11 cellular contexts compared by ENCODE assay signal in the genomic region with DNA sequence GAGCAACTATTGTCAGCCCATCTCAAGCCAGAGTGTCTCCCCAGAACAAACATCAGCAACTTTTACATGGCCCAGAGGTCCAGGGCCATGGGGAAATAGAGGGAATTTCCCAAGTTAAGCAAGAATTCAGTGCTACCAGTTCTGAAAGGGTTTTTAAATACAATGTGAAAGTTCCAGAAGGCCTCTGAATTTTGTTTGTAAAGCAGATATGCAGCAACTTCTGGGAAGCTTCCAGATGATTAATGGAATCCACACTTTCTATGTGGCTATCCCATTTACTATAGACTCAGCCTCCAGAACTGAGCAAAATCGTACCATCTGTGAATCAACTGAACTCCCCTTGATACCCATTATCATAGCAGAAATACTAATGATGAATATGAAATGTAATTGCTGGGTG.
DNase-seq lines count a peak whose midpoint lies in the region; ATAC-seq and TF ChIP-seq lines count a peak whose summit lies in the region.
"Had no signal": no experiment of that assay in that cellular context is flagged by ENCODE, and none has a peak within 500 bp of the region (broad histone marks: within the 10 kb centered on the region; RNA-seq: fewer than 3 reads in every experiment).

No MANE protein-coding gene starts in this region.

- peak overlapping the region; percentile 31 for H2BK5ac ChIP-seq in IMR-90 (ENCODE audit: low read depth, low read length, poor library complexity, severe bottlenecking)

- POLR2A ChIA-PET in activated CD4-positive, alpha-beta T cell treated with anti-CD3 and anti-CD28 coated beads for 36 hours (lab: Charles Lee) = no interaction called here
- POLR2A ChIA-PET in IMR-90 (lab: Charles Lee; ENCODE audit: unreplicated experiment) = no interaction called here
- POLR2A ChIA-PET in OCI-LY7 (lab: Charles Lee) = no interaction called here

- peaks cover 14% of the 10 kb centered on the region for H3K27me3 Mint-ChIP-seq in activated CD4-positive, alpha-beta T cell treated with anti-CD3 and anti-CD28 coated beads for 36 hours

- no peak overlapping the region for H2AK9ac ChIP-seq in IMR-90 (replicated peaks; ENCODE audit: low read depth, low read length, poor library complexity)

- peak; percentile 33 for ATAC-seq in activated CD4-positive, alpha-beta T cell treated with anti-CD3 and anti-CD28 coated beads for 36 hours
- ATAC-seq in IMR-90 (ENCODE audit: low read depth) = peak; percentile 67

- H3K27me3 ChIP-seq in IMR-90 (ENCODE audit: control insufficient read depth, insufficient read depth, low read length) (no peaks in the 10 kb centered on the region), transverse colon (no peaks in the 10 kb centered on the region)

- H3K9me3 ChIP-seq in IMR-90 (ENCODE audit: control insufficient read depth, insufficient read depth, low read length) (no peaks in the 10 kb centered on the region), transverse colon (no peaks in the 10 kb centered on the region), OCI-LY7 (ENCODE audit: low read length) (no peaks in the 10 kb centered on the region)

- no peak for DNase-seq in activated CD4-positive, alpha-beta T cell treated with anti-CD3 and anti-CD28 coated beads for 36 hours
- DNase-seq in activated CD4-positive, alpha-beta T cell treated with anti-CD3 and anti-CD28 coated beads, Interleukin-2, amount 50 U/mL, for 4 hours = no peak
- DNase-seq in IMR-90 = peak; percentile 92
- DNase-seq in fibroblast of the conjunctiva (ENCODE audit: low read depth) = peak; percentile 80
- DNase-seq in transverse colon = no peak
- no peak for DNase-seq in OCI-LY7 (ENCODE audit: low spot score)
- no peak for DNase-seq in NCI-H2029 treated with DMSO at 0.1 percent for 48 hours (lab: John Stamatoyannopoulos, UW)
- no peak for DNase-seq in SHP77 treated with DMSO at 0.1 percent for 48 hours (lab: John Stamatoyannopoulos, UW)
- DNase-seq: activated naive CD4-positive, alpha-beta T cell treated with anti-CD3 and anti-CD28 coated beads for 36 hours; SIG-M5 had no signal

- H3K4ac ChIP-seq in IMR-90 (ENCODE audit: low read depth, low read length) = peak overlapping the region; percentile 18; the same call in 1 of the 2 replicates

- H3K4me3 Mint-ChIP-seq in activated CD4-positive, alpha-beta T cell treated with anti-CD3 and anti-CD28 coated beads for 36 hours = no peak overlapping the region
- H3K4me3 Mint-ChIP-seq: activated naive CD4-positive, alpha-beta T cell treated with anti-CD3 and anti-CD28 coated beads for 36 hours had no signal

- H3K36me3 ChIP-seq in IMR-90 (ENCODE audit: control insufficient read depth, insufficient read depth, low read length) (no peaks in the 10 kb centered on the region), transverse colon (no peaks in the 10 kb centered on the region), OCI-LY7 (ENCODE audit: insufficient read depth, low read length) (no peaks in the 10 kb centered on the region)

- no peak overlapping the region for H4K5ac ChIP-seq in IMR-90 (ENCODE audit: low read depth, low read length)

- TF ChIP-seq CTCF in IMR-90 (conservative IDR thresholded peaks at IDR 0.05; ENCODE audit: low read depth, low read length) = no peak
- no peak for TF ChIP-seq CTCF in transverse colon (IDR thresholded peaks at IDR 0.05)
- no peak for TF ChIP-seq CTCF in OCI-LY7 (conservative IDR thresholded peaks at IDR 0.05; ENCODE audit: low read length)

- TF ChIP-seq RAD21 in IMR-90 (IDR thresholded peaks at IDR 0.05; ENCODE audit: low read length) = no peak

- 0 out of 2 replicates have a peak overlapping the region, but pooled peaks have one; percentile 0 for H2AK5ac ChIP-seq in IMR-90 (ENCODE audit: low read depth, low read length)

- in situ Hi-C loops in IMR-90 (cut with MboI; ENCODE audit: low sequenced_read_pairs) (no loop called here), transverse colon (cut with MboI; ENCODE audit: low pct_ligation_motif_present in 1 of 4, low pct_unique_long_range_greater_than_20kb in 1 of 4, low sequenced_read_pairs in 3 of 4) (no loop called here)

- H2BK20ac ChIP-seq in IMR-90 (ENCODE audit: low read depth, low read length) = peak overlapping the region; percentile 8; the same call in 1 of the 2 replicates

- H2BK15ac ChIP-seq in IMR-90 (ENCODE audit: low read depth, low read length) = 0 out of 3 replicates have a peak overlapping the region, but pooled peaks have one; percentile 4

- H3K18ac ChIP-seq in IMR-90 (ENCODE audit: low read depth, low read length) = no peak overlapping the region; the same call in 1 of the 2 replicates

- H2BK120ac ChIP-seq in IMR-90 (ENCODE audit: low read depth, low read length) = peak overlapping the region; percentile 15; the same call in 1 of the 2 replicates

- TF ChIP-seq EP300 in transverse colon (IDR thresholded peaks at IDR 0.05; ENCODE audit: low read depth) = no peak

- no peak overlapping the region for H3K27ac ChIP-seq in IMR-90 (ENCODE audit: insufficient read depth, low read length)
- H3K27ac ChIP-seq in transverse colon = peak overlapping the region; percentile 71 to 79 (median 72)
- no peak overlapping the region for H3K27ac ChIP-seq in OCI-LY7 (ENCODE audit: low read depth, low read length, poor library complexity, severe bottlenecking)
- H3K27ac ChIP-seq: 22Rv1 had no signal

- H3K9me1 ChIP-seq in IMR-90 (ENCODE audit: insufficient read depth, low read length) = peaks cover 11% of the 10 kb centered on the region; the same call in 1 of the 2 replicates

- H2AFZ ChIP-seq in IMR-90 (replicated peaks; ENCODE audit: low read length, poor library complexity) (peak overlapping the region; percentile 16), OCI-LY7 (ENCODE audit: low read length) (no peak overlapping the region)

- H3K79me2 ChIP-seq in OCI-LY7 (ENCODE audit: insufficient read depth, low read depth, low read length) = no peaks in the 10 kb centered on the region

- 0 out of 2 replicates have a peak overlapping the region, but pooled peaks have one; percentile 15 for H3K14ac ChIP-seq in IMR-90 (replicated peaks; ENCODE audit: low read depth, low read length)

- H3K79me1 ChIP-seq in IMR-90 (ENCODE audit: low read depth in 1 of 2, low read length in 2 of 2) = no peaks in the 10 kb centered on the region; a peak in 1 of 4 replicates

- dilution Hi-C loops in IMR-90 (cut with HindIII; ENCODE audit: low sequenced_read_pairs, unreplicated experiment) = no loop called here

- H4K91ac ChIP-seq in IMR-90 (ENCODE audit: insufficient read depth, low read depth, low read length) = no peak overlapping the region

- no peak overlapping the region for H3K23ac ChIP-seq in IMR-90 (ENCODE audit: low read depth, low read length)

- H3K4me2 ChIP-seq in IMR-90 (ENCODE audit: low read depth, low read length) (peak overlapping the region; percentile 48; the same call in 1 of the 2 replicates), OCI-LY7 (ENCODE audit: low read length) (no peak overlapping the region)

- no peaks in the 10 kb centered on the region for H3K9me3 Mint-ChIP-seq in activated CD4-positive, alpha-beta T cell treated with anti-CD3 and anti-CD28 coated beads for 36 hours (ENCODE audit: low read depth)

- peaks cover 12% of the 10 kb centered on the region for H3K4me1 ChIP-seq in IMR-90 (ENCODE audit: control insufficient read depth, insufficient read depth, low read length)
- peaks cover 2 to 67% (median 36%) of the 10 kb centered on the region in 4 donors for H3K4me1 ChIP-seq in transverse colon
- no peaks in the 10 kb centered on the region for H3K4me1 ChIP-seq in OCI-LY7 (ENCODE audit: insufficient read depth, low read length, poor library complexity, severe bottlenecking)

- H3K9me2 ChIP-seq in OCI-LY7 (ENCODE audit: insufficient read depth, low read length) = no peaks in the 10 kb centered on the region

- intact Hi-C loops in activated CD4-positive, alpha-beta T cell treated with anti-CD3 and anti-CD28 coated beads for 36 hours (cut with DNase I, micrococcal nuclease) = no loop called here
- intact Hi-C loops in IMR-90 (cut with micrococcal nuclease) (no loop called here), transverse colon (cut with DNase I; ENCODE audit: low total_unique reads) (no loop called here), OCI-LY7 (cut with micrococcal nuclease; ENCODE audit: unreplicated experiment) (no loop called here)

- H3K27ac Mint-ChIP-seq in activated CD4-positive, alpha-beta T cell treated with anti-CD3 and anti-CD28 coated beads for 36 hours = no peak overlapping the region
- H3K27ac Mint-ChIP-seq: activated naive CD4-positive, alpha-beta T cell treated with anti-CD3 and anti-CD28 coated beads for 36 hours had no signal

- H3K56ac ChIP-seq in IMR-90 (ENCODE audit: extremely low read depth, insufficient read depth, low read length) = no peak overlapping the region

- H3K4me1 Mint-ChIP-seq in activated CD4-positive, alpha-beta T cell treated with anti-CD3 and anti-CD28 coated beads for 36 hours = peaks cover 3% of the 10 kb centered on the region

- H3K9ac ChIP-seq in IMR-90 (ENCODE audit: low read depth, low read length) = no peak overlapping the region

- no peaks in the 10 kb centered on the region for H4K20me1 ChIP-seq in IMR-90 (ENCODE audit: insufficient read depth, low read length)
- H4K20me1 ChIP-seq in OCI-LY7 (ENCODE audit: insufficient read depth, low read length) = no peaks in the 10 kb centered on the region

- WGBS in IMR-90 (ENCODE audit: extremely low coverage in 2 of 2, insufficient read length in 1 of 2), 2 experiments = no CpG with 5 or more reads among the region's 1 CpG
- 31 to 56% methylated on average over 1 of the region's 1 CpG for WGBS in transverse colon (ENCODE audit: low coverage in 1 of 2), 2 donors

- H4K8ac ChIP-seq in IMR-90 (ENCODE audit: low read depth in 2 of 2, low read length in 2 of 2) = peak overlapping the region; percentile 22 to 48; a peak in 1 of 4 replicates

- H3K4me3 ChIP-seq in IMR-90 (ENCODE audit: insufficient read depth, low read depth, low read length) = no peak overlapping the region
- no peak overlapping the region for H3K4me3 ChIP-seq in transverse colon
- no peak overlapping the region for H3K4me3 ChIP-seq in OCI-LY7 (ENCODE audit: low read depth, low read length, poor library complexity, severe bottlenecking)

- TF ChIP-seq POLR2A in IMR-90 (IDR thresholded peaks at IDR 0.05; ENCODE audit: low read depth, low read length) = no peak
- no peak for TF ChIP-seq POLR2A in transverse colon (IDR thresholded peaks at IDR 0.05)

- CTCF ChIA-PET in activated CD4-positive, alpha-beta T cell treated with anti-CD3 and anti-CD28 coated beads for 36 hours (lab: Charles Lee) = interaction anchor here (0.7 kb wide), 1 partner anchor 21 kb away, joined by 3 read pairs; no protein-coding TSS in a partner anchor
- CTCF ChIA-PET in IMR-90 (lab: Yijun Ruan, JAX) (no interaction called here), OCI-LY7 (lab: Charles Lee; ENCODE audit: unreplicated experiment) (no interaction called here)

- BruUV-seq in IMR-90 (replicated peaks; lab: Mats Ljungman, UMichigan) (no TSS peak), OCI-LY7 (replicated peaks; lab: Mats Ljungman, UMichigan) (no TSS peak)

- no peaks in the 10 kb centered on the region for H3K36me3 Mint-ChIP-seq in activated CD4-positive, alpha-beta T cell treated with anti-CD3 and anti-CD28 coated beads for 36 hours (ENCODE audit: low read depth)

TF ChIP-seq in IMR-90, 13 proteins besides CTCF, POLR2A, EP300 and RAD21:
- no peak for TF ChIP-seq SMC3 (IDR thresholded peaks at IDR 0.05; ENCODE audit: low read depth, low read length)
- TF ChIP-seq MAFK (IDR thresholded peaks at IDR 0.05; ENCODE audit: low read depth, low read length) = no peak
- peak; percentile 94 for TF ChIP-seq CEBPB (IDR thresholded peaks at IDR 0.05; ENCODE audit: low read depth, low read length)

Comparison
In these comparisons a context has a peak if more than half of its experiments do, and no peak if none do; other contexts are left out.
1. DNase-seq: peak in IMR-90 (single experiment) and fibroblast of the conjunctiva (single experiment); none in activated CD4-positive, alpha-beta T cell treated with anti-CD3 and anti-CD28 coated beads for 36 hours (single experiment), activated CD4-positive, alpha-beta T cell treated with anti-CD3 and anti-CD28 coated beads, Interleukin-2, amount 50 U/mL, for 4 hours (0 of 2), transverse colon (single experiment), OCI-LY7 (single experiment), NCI-H2029 treated with DMSO at 0.1 percent for 48 hours (single experiment) and SHP77 treated with DMSO at 0.1 percent for 48 hours (single experiment).
2. H3K27ac ChIP-seq: peak in transverse colon (4 of 4); none in IMR-90 (single experiment) and OCI-LY7 (single experiment).